17 cellular contexts compared by ENCODE assay signal in the genomic region with DNA sequence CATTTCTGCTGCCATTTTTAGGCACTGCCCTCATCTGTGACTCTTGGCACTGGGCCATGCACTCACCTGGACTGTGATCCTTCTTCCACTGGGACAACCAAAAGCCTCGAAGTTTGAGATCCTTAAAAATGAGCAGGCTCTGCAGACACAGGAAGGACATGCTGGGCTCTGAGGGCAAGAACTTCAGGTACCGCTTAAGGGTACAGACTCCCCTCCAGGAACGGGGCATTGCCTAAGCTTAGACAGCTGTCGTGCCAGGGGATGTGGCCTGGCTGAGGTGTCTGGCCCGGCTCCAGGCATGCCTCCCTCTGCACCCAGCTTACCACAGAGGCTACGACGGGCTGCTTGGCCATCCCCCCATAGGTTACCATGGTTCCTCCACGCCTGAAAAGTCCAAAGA. TPM values are rescaled to one million over a fixed set of nuclear protein-coding genes. Genes with fewer than 3 reads are reported as not detected.
A peak's percentile ranks its signal among the peaks of the same experiment; 100 is the strongest.
DNase-seq lines count a peak whose midpoint lies in the region; ATAC-seq, FAIRE-seq and TF ChIP-seq lines count a peak whose summit lies in the region.
"Had no signal": no experiment of that assay in that cellular context is flagged by ENCODE, and none has a peak within 500 bp of the region (broad histone marks: within the 10 kb centered on the region; RNA-seq: fewer than 3 reads in every experiment).

No MANE protein-coding gene starts in this region.

- H3K4me3 ChIP-seq in liver (ENCODE audit: low read depth in 1 of 3, low read length in 3 of 3) (no peak overlapping the region), HepG2 (replicated peaks in 1 of 3; ENCODE audit: insufficient read depth in 1 of 3, low read depth in 2 of 3, low read length in 3 of 3) (no peak overlapping the region), thyroid gland (replicated peaks in 1 of 3) (no peak overlapping the region), GM23338 (no peak overlapping the region)

- H3K27ac ChIP-seq in liver (ENCODE audit: low read depth in 1 of 2, low read length in 2 of 2), result no peak overlapping the region
- no peak overlapping the region for H3K27ac ChIP-seq in HepG2 (ENCODE audit: extremely low read length, insufficient read depth, low read length)
- H3K27ac ChIP-seq in thyroid gland, result peak overlapping the region in 1 of 3 donors; percentile 48
- H3K27ac ChIP-seq in GM23338 (ENCODE audit: low read depth), result no peak overlapping the region

- CTCF ChIA-PET in HepG2 (lab: Yijun Ruan, JAX; ENCODE audit: low intra/inter-chr PET ratio, low total read pairs), result no interaction called here

- TF ChIP-seq CTCF in liver (IDR thresholded peaks at IDR 0.05; ENCODE audit: low read depth, low read length, missing input control) (no peak), HepG2 (CRISPR knock-in tag; IDR thresholded peaks at IDR 0.05) (no peak), thyroid gland (IDR thresholded peaks at IDR 0.05) (no peak), GM23338 (conservative IDR thresholded peaks at IDR 0.05; ENCODE audit: low read depth in 2 of 2) (no peak)

- H3K4me3 Mint-ChIP-seq in GM23338, result no peak overlapping the region
- H3K4me3 Mint-ChIP-seq: brain; stimulated activated naive CD8-positive, alpha-beta T cell treated with anti-CD3 and anti-CD28 coated beads, Interleukin-15, Interleukin-2, amounts not matched to agents 100 ng/mL and 50 ng/mL, for 24 hours had no signal

- peaks cover 0 to 12% (median 10%) of the 10 kb centered on the region in 4 donors for H3K4me1 ChIP-seq in liver (ENCODE audit: control insufficient read depth in 4 of 4, insufficient read depth in 4 of 4, low read length in 3 of 4)
- H3K4me1 ChIP-seq in HepG2 (ENCODE audit: insufficient read depth, low read length), result peaks cover 15% of the 10 kb centered on the region
- peaks cover 0 to 10% of the 10 kb centered on the region in 2 donors for H3K4me1 ChIP-seq in thyroid gland
- H3K4me1 ChIP-seq in GM23338 (ENCODE audit: insufficient read depth), result no peaks in the 10 kb centered on the region

- H4K20me1 ChIP-seq in HepG2 (ENCODE audit: insufficient read depth, low read length) (no peaks in the 10 kb centered on the region), GM23338 (replicated peaks; ENCODE audit: insufficient read depth) (no peaks in the 10 kb centered on the region)

- H3K9me3 ChIP-seq in liver (ENCODE audit: control insufficient read depth in 4 of 4, low read length in 3 of 4) (no peaks in the 10 kb centered on the region), HepG2 (ENCODE audit: low read length) (no peaks in the 10 kb centered on the region), thyroid gland (no peaks in the 10 kb centered on the region)

- no peak overlapping the region for H3K27ac Mint-ChIP-seq in GM23338
- H3K27ac Mint-ChIP-seq: brain; stimulated activated naive CD8-positive, alpha-beta T cell treated with anti-CD3 and anti-CD28 coated beads, Interleukin-15, Interleukin-2, amounts not matched to agents 100 ng/mL and 50 ng/mL, for 24 hours had no signal

- no peaks in the 10 kb centered on the region for H3K79me2 ChIP-seq in HepG2 (ENCODE audit: insufficient read depth, low read length)
- H3K79me2 ChIP-seq in GM23338 (replicated peaks; ENCODE audit: insufficient read depth), result no peaks in the 10 kb centered on the region

- BruUV-seq in HepG2 (replicated peaks; lab: Mats Ljungman, UMichigan), result no TSS peak

- H3K27me3 Mint-ChIP-seq in GM23338 (ENCODE audit: insufficient read depth, low read depth, poor library complexity), result peaks cover 10% of the 10 kb centered on the region
- H3K27me3 Mint-ChIP-seq: brain; stimulated activated naive CD8-positive, alpha-beta T cell treated with anti-CD3 and anti-CD28 coated beads, Interleukin-15, Interleukin-2, amounts not matched to agents 100 ng/mL and 50 ng/mL, for 24 hours had no signal

- ATAC-seq in HepG2 (no peak), GM23338 (no peak), GM21717 (IDR thresholded peaks at IDR 0.05; ENCODE audit: unreplicated experiment) (no peak)
- ATAC-seq: esophagus mucosa had no signal

- FAIRE-seq in HepG2 (lab: Jason Lieb, UNC) (no peak), RCC 7860 (lab: Jason Lieb, UNC) (no peak)

- 36% methylated on average over 8 of the region's 8 CpGs for WGBS in liver
- 84% methylated on average over 6 of the region's 8 CpGs for WGBS in HepG2 (ENCODE audit: low lambda C conversion rate)
- 29 to 31% methylated on average over 8 of the region's 8 CpGs for WGBS in thyroid gland, 2 donors

- DNase-seq in HepG2 (ENCODE audit: low spot score), result no peak
- DNase-seq in RCC 7860 (ENCODE audit: low spot score), result peak; percentile 18
- peak; percentile 94 for DNase-seq in glomerular visceral epithelial cell (ENCODE audit: extremely low spot score)
- peak; percentile 82 to 85 for DNase-seq in thyroid gland
- no peak for DNase-seq in GM23338 (ENCODE audit: low spot score)
- no peak for DNase-seq in erythroblast (lab: John Stamatoyannopoulos, UW)
- DNase-seq: activated CD4-positive, CD25-positive, alpha-beta regulatory T cell; activated gamma-delta T cell treated with Interleukin-2 at 50 U/mL for 16 hours; dermis blood vessel endothelial cell; islet precursor cell; NCI-H2081 treated with DMSO at 0.1 percent for 48 hours; NCI-H69 had no signal

- peaks cover 4% of the 10 kb centered on the region; the same call in 2 of the 3 replicates for H3K9me3 Mint-ChIP-seq in GM23338
- H3K9me3 Mint-ChIP-seq: stimulated activated naive CD8-positive, alpha-beta T cell treated with anti-CD3 and anti-CD28 coated beads, Interleukin-15, Interleukin-2, amounts not matched to agents 100 ng/mL and 50 ng/mL, for 24 hours had no signal

- no peak for TF ChIP-seq RAD21 in liver (IDR thresholded peaks at IDR 0.05)
- no peak for TF ChIP-seq RAD21 in HepG2 (CRISPR knock-in tag; IDR thresholded peaks at IDR 0.05)

- no peak overlapping the region for H3K9ac ChIP-seq in liver (ENCODE audit: low read depth in 1 of 2, low read length in 2 of 2)
- no peak overlapping the region for H3K9ac ChIP-seq in HepG2 (ENCODE audit: insufficient read depth, low read depth, low read length)

- TF ChIP-seq POLR2A in HepG2 (IDR thresholded peaks at IDR 0.05; ENCODE audit: insufficient read depth in 1 of 2, low read depth in 2 of 2, low read length in 2 of 2), result no peak
- no peak for TF ChIP-seq POLR2A in thyroid gland (IDR thresholded peaks at IDR 0.05)
- no peak for TF ChIP-seq POLR2A in erythroblast (IDR thresholded peaks at IDR 0.05; ENCODE audit: low read length)

- POLR2A ChIA-PET in HepG2 (lab: Yijun Ruan, JAX), result interaction anchor here (2.4 kb wide), 1 partner anchor 14 kb away, joined by 30 read pairs; a partner anchor contains a TSS

- no peak overlapping the region for H3K4me2 ChIP-seq in HepG2 (ENCODE audit: low read depth, low read length)
- no peak overlapping the region for H3K4me2 ChIP-seq in GM23338

- H3K36me3 ChIP-seq in liver (ENCODE audit: control insufficient read depth in 4 of 4, insufficient read depth in 3 of 4, low read depth in 1 of 4, low read length in 3 of 4) (peaks cover 2 to 11% (median 5%) of the 10 kb centered on the region in 4 donors), HepG2 (replicated peaks in 1 of 2; ENCODE audit: control insufficient read depth in 1 of 2, insufficient read depth in 2 of 2, low read length in 2 of 2) (peaks cover 13 to 34% of the 10 kb centered on the region in 2 experiments), thyroid gland (peaks cover 0 to 6% of the 10 kb centered on the region in 2 donors), GM23338 (ENCODE audit: insufficient read depth) (no peaks in the 10 kb centered on the region; the same call in none of the 2 replicates)

- intact Hi-C loops in HepG2 (cut with micrococcal nuclease; ENCODE audit: unreplicated experiment), result no loop called here
- intact Hi-C loops in thyroid gland (cut with DNase I), result no loop called here

- H3F3A ChIP-seq in GM23338 (replicated peaks; ENCODE audit: low read depth), result 0 out of 2 replicates have a peak, but pooled peaks cover 3% of the 10 kb centered on the region

- no peaks in the 10 kb centered on the region for H3K27me3 ChIP-seq in liver (ENCODE audit: control insufficient read depth in 4 of 4, insufficient read depth in 4 of 4, low read length in 3 of 4)
- no peaks in the 10 kb centered on the region for H3K27me3 ChIP-seq in HepG2 (ENCODE audit: control insufficient read depth in 1 of 2, insufficient read depth in 2 of 2, low read length in 2 of 2)
- no peaks in the 10 kb centered on the region for H3K27me3 ChIP-seq in thyroid gland
- H3K27me3 ChIP-seq in GM23338 (ENCODE audit: insufficient read depth), result no peaks in the 10 kb centered on the region

- in situ Hi-C loops in HepG2 (cut with HindIII; ENCODE audit: extremely low pct_ligation_motif_present, low pct_unique_long_range_greater_than_20kb), result loop anchor here (5.0 kb wide), 1 partner anchor 314 kb away; no protein-coding TSS in a partner anchor

- H3K4me1 Mint-ChIP-seq in GM23338, result peaks cover 4% of the 10 kb centered on the region
- H3K4me1 Mint-ChIP-seq: brain had no signal

- H2AFZ ChIP-seq in HepG2 (ENCODE audit: low read length), result no peak overlapping the region
- H2AFZ ChIP-seq in GM23338, result no peak overlapping the region

- peaks cover 40% of the 10 kb centered on the region for H3K36me3 Mint-ChIP-seq in GM23338 (ENCODE audit: low read depth)

- TF ChIP-seq EP300 in HepG2 (IDR thresholded peaks at IDR 0.05; ENCODE audit: low read depth in 2 of 2, low read length in 2 of 2) (no peak), HepG2 (CRISPR knock-in tag; IDR thresholded peaks at IDR 0.05; ENCODE audit: borderline replicate concordance) (no peak)

- H3K9me2 ChIP-seq in GM23338 (ENCODE audit: insufficient read depth), result no peaks in the 10 kb centered on the region

RNA-seq across cellular contexts. Expression of a gene that starts 14.2 kb away (rescaled TPM):
- total RNA-seq in liver (10 to 100 TPM; 26.3 to 45.8 TPM), HepG2 (2016; rRNA removed; fragmentation: Illumina TruSeq; extraction: Trizol) (43.3 and 50.9 TPM in 2 replicates), thyroid gland (10 to 100 TPM; 67.1 to 94.7 (median 85.2) TPM)
- polyA plus RNA-seq in liver (10 to 100 TPM; 24.0 to 34.1 TPM), HepG2 (2011; rRNA removed) (37.7 and 39.5 TPM in 2 replicates), GM23338 (2016; fragmentation: Nextera tagmentation; extraction: Ambion mirVana) (98.3 and 98.8 TPM in 2 replicates)
- total RNA-seq in HepG2 (2016; cell fraction: cytosol; rRNA removed; fragmentation: Illumina TruSeq; extraction: Trizol; ENCODE audit: low read depth), result 16.9 and 18.2 TPM in 2 replicates
- total RNA-seq in HepG2 (2016; cell fraction: insoluble cytoplasmic fraction; rRNA removed; fragmentation: Illumina TruSeq; extraction: Trizol), result 37.8 and 52.5 TPM in 2 replicates
- 21.7 and 23.1 TPM in 2 replicates for total RNA-seq in HepG2 (2016; cell fraction: membrane; rRNA removed; fragmentation: Illumina TruSeq; extraction: Trizol)
- 41.4 and 44.1 TPM in 2 replicates for total RNA-seq in HepG2 (2016; cell fraction: nucleus; rRNA removed; fragmentation: Illumina TruSeq; extraction: Trizol)
- 28.7 and 37.6 TPM in 2 replicates for polyA plus RNA-seq in HepG2 (2011; cell fraction: cytosol; rRNA removed)
- polyA plus RNA-seq in HepG2 (2011; cell fraction: nucleus; rRNA removed), result 63.6 and 88.4 TPM in 2 replicates
- 47.7 and 72.7 TPM in 2 replicates for polyA plus RNA-seq in HepG2 (2012)
- polyA plus RNA-seq in HepG2 (2016; cell fraction: cytosol; fragmentation: Illumina TruSeq; extraction: Trizol; ENCODE audit: low read depth), result 5.4 and 6.5 TPM in 2 replicates
- 69.2 and 77.8 TPM in 2 replicates for polyA plus RNA-seq in HepG2 (2016; cell fraction: insoluble cytoplasmic fraction; fragmentation: Illumina TruSeq; extraction: Trizol; ENCODE audit: low read depth)
- 13.8 and 15.1 TPM in 2 replicates for polyA plus RNA-seq in HepG2 (2016; cell fraction: membrane; fragmentation: Illumina TruSeq; extraction: Trizol; ENCODE audit: low read depth)
- polyA plus RNA-seq in HepG2 (2016; cell fraction: nucleus; fragmentation: Illumina TruSeq; extraction: Trizol; ENCODE audit: insufficient read depth, low read depth), result 159 and 173 TPM in 2 replicates
- polyA minus RNA-seq in HepG2 (2011; rRNA and poly(A)+ RNA removed; ENCODE audit: low replicate concordance), result 13.5 and 27.4 TPM in 2 replicates
- polyA minus RNA-seq in HepG2 (2011; cell fraction: cytosol; rRNA and poly(A)+ RNA removed), result 14.2 and 17.5 TPM in 2 replicates
- polyA minus RNA-seq in HepG2 (2011; cell fraction: nucleus; rRNA and poly(A)+ RNA removed), result 56.5 and 56.9 TPM in 2 replicates
- 54.4 and 58.4 TPM in 2 replicates for total RNA-seq in GM23338 (2014; rRNA removed; shearing (Covaris generic))

RNA-seq across cellular contexts. Expression of a gene that starts 34.9 kb away (rescaled TPM):
- total RNA-seq in liver (10 to 100 TPM in 1 of 2 donors, 1 to 10 TPM in 1; 7.5 to 13.6 TPM), HepG2 (2016; rRNA removed; fragmentation: Illumina TruSeq; extraction: Trizol) (21.2 and 24.9 TPM in 2 replicates), thyroid gland (10 to 100 TPM; 10.2 to 30.9 (median 18.0) TPM)
- polyA plus RNA-seq in liver (10 to 100 TPM; 12.9 to 19.9 TPM), HepG2 (2011; rRNA removed) (18.8 and 19.0 TPM in 2 replicates), GM23338 (2016; fragmentation: Nextera tagmentation; extraction: Ambion mirVana) (29.4 and 32.3 TPM in 2 replicates)
- total RNA-seq in HepG2 (2016; cell fraction: cytosol; rRNA removed; fragmentation: Illumina TruSeq; extraction: Trizol; ENCODE audit: low read depth), result 40.7 and 49.2 TPM in 2 replicates
- 18.4 and 19.7 TPM in 2 replicates for total RNA-seq in HepG2 (2016; cell fraction: insoluble cytoplasmic fraction; rRNA removed; fragmentation: Illumina TruSeq; extraction: Trizol)
- 43.7 and 46.5 TPM in 2 replicates for total RNA-seq in HepG2 (2016; cell fraction: membrane; rRNA removed; fragmentation: Illumina TruSeq; extraction: Trizol)
- 20.0 and 20.4 TPM in 2 replicates for total RNA-seq in HepG2 (2016; cell fraction: nucleus; rRNA removed; fragmentation: Illumina TruSeq; extraction: Trizol)
- 13.7 and 17.3 TPM in 2 replicates for polyA plus RNA-seq in HepG2 (2011; cell fraction: cytosol; rRNA removed)
- 21.4 and 26.7 TPM in 2 replicates for polyA plus RNA-seq in HepG2 (2011; cell fraction: nucleus; rRNA removed)
- 12.7 and 17.0 TPM in 2 replicates for polyA plus RNA-seq in HepG2 (2012)
- 61.3 and 62.7 TPM in 2 replicates for polyA plus RNA-seq in HepG2 (2016; cell fraction: cytosol; fragmentation: Illumina TruSeq; extraction: Trizol; ENCODE audit: low read depth)
- 17.8 and 18.6 TPM in 2 replicates for polyA plus RNA-seq in HepG2 (2016; cell fraction: insoluble cytoplasmic fraction; fragmentation: Illumina TruSeq; extraction: Trizol; ENCODE audit: low read depth)
- 46.4 and 47.2 TPM in 2 replicates for polyA plus RNA-seq in HepG2 (2016; cell fraction: membrane; fragmentation: Illumina TruSeq; extraction: Trizol; ENCODE audit: low read depth)
- 28.0 and 30.8 TPM in 2 replicates for polyA plus RNA-seq in HepG2 (2016; cell fraction: nucleus; fragmentation: Illumina TruSeq; extraction: Trizol; ENCODE audit: insufficient read depth, low read depth)
- polyA minus RNA-seq in HepG2 (2011; rRNA and poly(A)+ RNA removed; ENCODE audit: low replicate concordance), result 26.2 and 47.2 TPM in 2 replicates
- polyA minus RNA-seq in HepG2 (2011; cell fraction: cytosol; rRNA and poly(A)+ RNA removed), result 8.0 and 9.2 TPM in 2 replicates
- 22.4 and 23.0 TPM in 2 replicates for polyA minus RNA-seq in HepG2 (2011; cell fraction: nucleus; rRNA and poly(A)+ RNA removed)
- total RNA-seq in GM23338 (2014; rRNA removed; shearing (Covaris generic)), result 14.3 and 25.7 TPM in 2 replicates

RNA-seq across cellular contexts. Expression of a gene that starts 40.4 kb away (rescaled TPM):
- 10 to 100 TPM in 1 of 2 donors, 1 to 10 TPM in 1; 4.6 to 15.1 TPM for total RNA-seq in liver
- polyA plus RNA-seq in liver, result 1 to 10 TPM; 1.6 to 7.4 TPM
- total RNA-seq in HepG2 (2016; rRNA removed; fragmentation: Illumina TruSeq; extraction: Trizol), result 11.0 and 21.6 TPM in 2 replicates
- total RNA-seq in HepG2 (2016; cell fraction: cytosol; rRNA removed; fragmentation: Illumina TruSeq; extraction: Trizol; ENCODE audit: low read depth), result 3.9 and 4.0 TPM in 2 replicates
- total RNA-seq in HepG2 (2016; cell fraction: insoluble cytoplasmic fraction; rRNA removed; fragmentation: Illumina TruSeq; extraction: Trizol), result 9.4 and 20.9 TPM in 2 replicates
- 14.5 and 15.1 TPM in 2 replicates for total RNA-seq in HepG2 (2016; cell fraction: membrane; rRNA removed; fragmentation: Illumina TruSeq; extraction: Trizol)
- 20.3 and 29.1 TPM in 2 replicates for total RNA-seq in HepG2 (2016; cell fraction: nucleus; rRNA removed; fragmentation: Illumina TruSeq; extraction: Trizol)
- polyA plus RNA-seq in HepG2 (2011; rRNA removed), result 22.3 and 27.8 TPM in 2 replicates
- polyA plus RNA-seq in HepG2 (2011; cell fraction: cytosol; rRNA removed), result 16.2 and 24.5 TPM in 2 replicates
- polyA plus RNA-seq in HepG2 (2011; cell fraction: nucleus; rRNA removed), result 56.1 and 65.4 TPM in 2 replicates
- polyA plus RNA-seq in HepG2 (2012), result 12.1 and 22.3 TPM in 2 replicates
- polyA plus RNA-seq in HepG2 (2016; cell fraction: cytosol; fragmentation: Illumina TruSeq; extraction: Trizol; ENCODE audit: low read depth), result 1.8 and 2.3 TPM in 2 replicates
- polyA plus RNA-seq in HepG2 (2016; cell fraction: insoluble cytoplasmic fraction; fragmentation: Illumina TruSeq; extraction: Trizol; ENCODE audit: low read depth), result 9.7 and 12.0 TPM in 2 replicates
- 6.6 and 8.7 TPM in 2 replicates for polyA plus RNA-seq in HepG2 (2016; cell fraction: membrane; fragmentation: Illumina TruSeq; extraction: Trizol; ENCODE audit: low read depth)
- 46.5 and 51.1 TPM in 2 replicates for polyA plus RNA-seq in HepG2 (2016; cell fraction: nucleus; fragmentation: Illumina TruSeq; extraction: Trizol; ENCODE audit: insufficient read depth, low read depth)
- 28.3 and 104 TPM in 2 replicates for polyA minus RNA-seq in HepG2 (2011; rRNA and poly(A)+ RNA removed; ENCODE audit: low replicate concordance)
- 33.6 and 37.1 TPM in 2 replicates for polyA minus RNA-seq in HepG2 (2011; cell fraction: cytosol; rRNA and poly(A)+ RNA removed)
- polyA minus RNA-seq in HepG2 (2011; cell fraction: nucleus; rRNA and poly(A)+ RNA removed), result 18.0 and 19.9 TPM in 2 replicates
- 10 to 100 TPM; 12.4 to 30.0 (median 17.9) TPM for total RNA-seq in thyroid gland
- total RNA-seq in GM23338 (2014; rRNA removed; shearing (Covaris generic)), result 69.6 and 105 TPM in 2 replicates
- 7.9 and 8.0 TPM in 2 replicates for polyA plus RNA-seq in GM23338 (2016; fragmentation: Nextera tagmentation; extraction: Ambion mirVana)

Comparison
In these comparisons a context has a peak if more than half of its experiments do, and no peak if none do; other contexts are left out.
1. DNase-seq: peak in RCC 7860 (single experiment), glomerular visceral epithelial cell (single experiment) and thyroid gland (2 of 2); none in HepG2 (single experiment), GM23338 (single experiment) and erythroblast (0 of 2).